26 cellular contexts compared by ENCODE assay signal in the genomic region with DNA sequence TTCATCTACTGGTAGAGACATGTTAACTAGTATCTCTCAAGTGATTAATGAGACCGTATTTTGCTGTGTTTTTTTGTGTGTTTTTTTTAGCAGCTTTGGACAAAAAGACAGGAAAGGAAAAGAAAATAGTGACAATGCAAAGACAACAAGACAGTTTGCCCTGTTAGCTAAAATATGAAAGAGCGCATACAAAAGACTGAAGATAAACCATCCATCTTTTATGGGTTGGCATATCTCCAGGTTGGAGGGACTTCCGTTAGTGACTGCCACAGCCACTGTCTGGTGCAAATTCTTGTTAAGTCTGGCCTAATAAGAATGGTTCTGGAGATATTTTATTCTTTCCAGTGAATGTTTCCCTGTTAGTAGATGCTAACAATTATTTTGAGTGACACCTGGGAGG.
"Had no signal": no experiment of that assay in that cellular context is flagged by ENCODE, and none has a peak within 500 bp of the region (broad histone marks: within the 10 kb centered on the region; RNA-seq: fewer than 3 reads in every experiment).

No MANE protein-coding gene starts in this region.

- H3K4me3 Mint-ChIP-seq: effector memory CD8-positive, alpha-beta T cell; endodermal cell; immature natural killer cell; naive thymus-derived CD4-positive, alpha-beta T cell had no signal

- ATAC-seq: effector memory CD8-positive, alpha-beta T cell; esophagus mucosa; gastrocnemius medialis; heart right ventricle; left colon; left lung; left ventricle myocardium superior; lower lobe of right lung; naive thymus-derived CD4-positive, alpha-beta T cell had no signal

- DNase-seq: dermis blood vessel endothelial cell; effector CD8-positive, alpha-beta T cell; effector memory CD8-positive, alpha-beta T cell; endodermal cell; erythroblast; esophagus squamous epithelium; foreskin fibroblast; foreskin melanocyte; gastrocnemius medialis; glutamatergic neuron; head of caudate nucleus; heart right ventricle; hippocampal formation; immature natural killer cell; islet precursor cell; kidney; kidney glomerular epithelial cell; left colon; left lung; left ventricle myocardium superior; lower lobe of right lung; mesenchymal stem cell; midbrain; naive thymus-derived CD4-positive, alpha-beta T cell had no signal

- H3K27ac Mint-ChIP-seq: effector memory CD8-positive, alpha-beta T cell; endodermal cell; immature natural killer cell; naive thymus-derived CD4-positive, alpha-beta T cell had no signal

- H3K27me3 Mint-ChIP-seq: effector memory CD8-positive, alpha-beta T cell; naive thymus-derived CD4-positive, alpha-beta T cell had no signal

- H3K4me3 ChIP-seq: coronary artery, esophagus squamous epithelium, gastrocnemius medialis, heart right ventricle, left lung, lower lobe of right lung had no signal

- H3K4me1 Mint-ChIP-seq: immature natural killer cell; naive thymus-derived CD4-positive, alpha-beta T cell had no signal

- H3K9me3 Mint-ChIP-seq: effector memory CD8-positive, alpha-beta T cell; endodermal cell; immature natural killer cell; naive thymus-derived CD4-positive, alpha-beta T cell had no signal
